Comparison of ENCODE assay signal across 8 cellular contexts in genomic region chr3:141192345-141192744, GRCh38. TPM values are rescaled to one million over a fixed set of nuclear protein-coding genes. Genes with fewer than 3 reads are reported as not detected.
DNase-seq lines count a peak whose midpoint lies in the region; TF ChIP-seq lines count a peak whose summit lies in the region.

No MANE protein-coding gene starts in this region.

- TF ChIP-seq EP300 in suprapubic skin (IDR thresholded peaks at IDR 0.05), result no peak

- H3K9me3 Mint-ChIP-seq in activated T-helper 1 cell treated with anti-CD3 and anti-CD28 coated beads, Interleukin-12 subunit alpha, Interleukin-12 subunit beta, Interleukin-2, Interleukin-4 antibody, amounts not matched to agents 30 ng/mL and 10 ng/mL and 1 ng/mL, durations not matched to agents 14 hours and 24 hours and 36 hours, result no peaks in the 10 kb centered on the region

- no peak for TF ChIP-seq POLR2A in suprapubic skin (IDR thresholded peaks at IDR 0.05)

- WGBS in suprapubic skin, result 8% methylated on average over 11 of the region's 11 CpGs

- no peaks in the 10 kb centered on the region for H3K79me2 ChIP-seq in MM.1S (ENCODE audit: low read length)

- H3K4me1 Mint-ChIP-seq in activated T-helper 1 cell treated with anti-CD3 and anti-CD28 coated beads, Interleukin-12 subunit alpha, Interleukin-12 subunit beta, Interleukin-2, Interleukin-4 antibody, amounts not matched to agents 30 ng/mL and 10 ng/mL and 1 ng/mL, durations not matched to agents 14 hours and 24 hours and 36 hours (ENCODE audit: low read depth), result peaks cover 15% of the 10 kb centered on the region

- no peaks in the 10 kb centered on the region for H4K20me1 ChIP-seq in MM.1S (ENCODE audit: insufficient read depth, low read length)

- 0 out of 2 replicates have a peak overlapping the region, but pooled peaks have one; percentile 8 for H3K4me2 ChIP-seq in MM.1S (ENCODE audit: low read depth, low read length)

- H3K9me3 ChIP-seq in HEK293 (ENCODE audit: control insufficient read depth, insufficient read depth, low read depth, low read length), result no peaks in the 10 kb centered on the region
- no peaks in the 10 kb centered on the region for H3K9me3 ChIP-seq in MM.1S (replicated peaks; ENCODE audit: insufficient read depth, low read length)
- no peaks in the 10 kb centered on the region for H3K9me3 ChIP-seq in neutrophil
- H3K9me3 ChIP-seq in suprapubic skin, result no peaks in the 10 kb centered on the region

- H3K4me1 ChIP-seq in HEK293 (ENCODE audit: control insufficient read depth, insufficient read depth, low read length) (no peaks in the 10 kb centered on the region), MM.1S (ENCODE audit: low read length) (no peaks in the 10 kb centered on the region), neutrophil (ENCODE audit: control insufficient read depth in 1 of 2, insufficient read depth in 1 of 2, low read depth in 1 of 2, low read length in 1 of 2) (peaks cover 0 to 8% of the 10 kb centered on the region in 2 experiments), suprapubic skin (no peaks in the 10 kb centered on the region)

- intact Hi-C loops in activated T-helper 1 cell treated with anti-CD3 and anti-CD28 coated beads, Interleukin-12 subunit alpha, Interleukin-12 subunit beta, Interleukin-2, Interleukin-4 antibody, amounts not matched to agents 30 ng/mL and 10 ng/mL and 1 ng/mL, durations not matched to agents 14 hours and 24 hours and 36 hours (cut with micrococcal nuclease), result loop anchor here (1.0 kb wide), 5 partner anchors 64 to 294 kb away; no protein-coding TSS in a partner anchor

- H3K27me3 ChIP-seq in MM.1S (replicated peaks; ENCODE audit: insufficient read depth, low read length), result no peaks in the 10 kb centered on the region
- peaks cover 27% of the 10 kb centered on the region for H3K27me3 ChIP-seq in neutrophil
- peaks cover 13% of the 10 kb centered on the region for H3K27me3 ChIP-seq in suprapubic skin

- POLR2A ChIA-PET in HEK293 (lab: Yijun Ruan, JAX), result no interaction called here

- no peaks in the 10 kb centered on the region for H3K36me3 Mint-ChIP-seq in activated T-helper 1 cell treated with anti-CD3 and anti-CD28 coated beads, Interleukin-12 subunit alpha, Interleukin-12 subunit beta, Interleukin-2, Interleukin-4 antibody, amounts not matched to agents 30 ng/mL and 10 ng/mL and 1 ng/mL, durations not matched to agents 14 hours and 24 hours and 36 hours (ENCODE audit: low read depth)

- H3K4me3 Mint-ChIP-seq in activated T-helper 1 cell treated with anti-CD3 and anti-CD28 coated beads, Interleukin-12 subunit alpha, Interleukin-12 subunit beta, Interleukin-2, Interleukin-4 antibody, amounts not matched to agents 30 ng/mL and 10 ng/mL and 1 ng/mL, durations not matched to agents 14 hours and 24 hours and 36 hours, result no peak overlapping the region

- TF ChIP-seq CTCF in HEK293 (tag by site-specific recombination; IDR thresholded peaks at IDR 0.05) (peak; percentile 91), MM.1S (IDR thresholded peaks at IDR 0.05; ENCODE audit: low read length) (peak; percentile 99), fibroblast of pulmonary artery (IDR thresholded peaks at IDR 0.05; ENCODE audit: low read length, missing control alignments) (peak; percentile 100), neutrophil (IDR thresholded peaks at IDR 0.05) (peak; percentile 96), suprapubic skin (IDR thresholded peaks at IDR 0.05) (peak; percentile 96 to 98)

- H3K4me3 ChIP-seq in HEK293 (ENCODE audit: low read depth, low read length) (no peak overlapping the region), MM.1S (ENCODE audit: low read length) (no peak overlapping the region), fibroblast of pulmonary artery (replicated peaks; ENCODE audit: low read depth, low read length) (no peak overlapping the region), neutrophil (ENCODE audit: low read depth in 1 of 2, low read length in 1 of 2) (no peak overlapping the region), suprapubic skin (no peak overlapping the region)

- CTCF ChIA-PET in HEK293 (lab: Yijun Ruan, JAX), result interaction anchor here (0.6 to 3.3 kb wide), 24 partner anchors 9 to 1258 kb away, joined by 3 to 38 read pairs (median 4); partner anchors contain the start of gene CLSTN2

- peaks cover 25% of the 10 kb centered on the region for H3K27me3 Mint-ChIP-seq in activated T-helper 1 cell treated with anti-CD3 and anti-CD28 coated beads, Interleukin-12 subunit alpha, Interleukin-12 subunit beta, Interleukin-2, Interleukin-4 antibody, amounts not matched to agents 30 ng/mL and 10 ng/mL and 1 ng/mL, durations not matched to agents 14 hours and 24 hours and 36 hours (ENCODE audit: insufficient read depth)

- no peak overlapping the region for H3K27ac ChIP-seq in HEK293 (ENCODE audit: extremely low read depth, low read depth, low read length)
- no peak overlapping the region for H3K27ac ChIP-seq in MM.1S (ENCODE audit: low read length)
- no peak overlapping the region for H3K27ac ChIP-seq in neutrophil
- H3K27ac ChIP-seq in suprapubic skin, result no peak overlapping the region

- H2AFZ ChIP-seq in MM.1S (ENCODE audit: low read length), result 0 out of 2 replicates have a peak overlapping the region, but pooled peaks have one; percentile 6

- peak overlapping the region; percentile 50 for H3K27ac Mint-ChIP-seq in activated T-helper 1 cell treated with anti-CD3 and anti-CD28 coated beads, Interleukin-12 subunit alpha, Interleukin-12 subunit beta, Interleukin-2, Interleukin-4 antibody, amounts not matched to agents 30 ng/mL and 10 ng/mL and 1 ng/mL, durations not matched to agents 14 hours and 24 hours and 36 hours

- no peaks in the 10 kb centered on the region for H3K36me3 ChIP-seq in HEK293 (ENCODE audit: control insufficient read depth in 2 of 2, insufficient read depth in 1 of 2, low read length in 2 of 2)
- H3K36me3 ChIP-seq in MM.1S (replicated peaks; ENCODE audit: insufficient read depth, low read length), result no peaks in the 10 kb centered on the region
- H3K36me3 ChIP-seq in neutrophil, result no peaks in the 10 kb centered on the region
- H3K36me3 ChIP-seq in suprapubic skin, result no peaks in the 10 kb centered on the region

- H3F3A ChIP-seq in MM.1S (ENCODE audit: insufficient read depth, low read length), result no peaks in the 10 kb centered on the region

- H3K9me2 ChIP-seq in MM.1S (replicated peaks; ENCODE audit: insufficient read depth, low read length), result no peaks in the 10 kb centered on the region

- no peak overlapping the region for H3K9ac ChIP-seq in MM.1S (ENCODE audit: low read length)

- DNase-seq in GM04503 (ENCODE audit: low read depth) (peak; percentile 59), MM.1S (peak; percentile 92), RPMI8226 (peak; percentile 93), fibroblast of pulmonary artery (ENCODE audit: low read depth) (peak; percentile 95), suprapubic skin (ENCODE audit: low spot score in 2 of 2) (peak; percentile 99)
- peak; percentile 89 for DNase-seq in activated T-helper 1 cell treated with anti-CD3 and anti-CD28 coated beads, Interleukin-12 subunit alpha, Interleukin-12 subunit beta, Interleukin-2, Interleukin-4 antibody, amounts not matched to agents 30 ng/mL and 10 ng/mL and 1 ng/mL, durations not matched to agents 14 hours and 24 hours and 36 hours (ENCODE audit: low spot score)

TF ChIP-seq in HEK293, 187 proteins besides CTCF, POLR2A, EP300 and RAD21 (continues in another document):
- TF ChIP-seq GLIS1 (tag by site-specific recombination; IDR thresholded peaks at IDR 0.05) (0 out of 2 replicates have a peak, but pooled peaks have one; percentile 13), PBX3 (CRISPR knock-in tag; IDR thresholded peaks at IDR 0.05) (no peak), ZSCAN30 (tag by site-specific recombination; IDR thresholded peaks at IDR 0.05) (peak; percentile 49; the same call in 1 of the 2 replicates), ZBTB44 (tag by site-specific recombination; IDR thresholded peaks at IDR 0.05) (0 out of 2 replicates have a peak, but pooled peaks have one; percentile 13), GLI2 (tag by site-specific recombination; IDR thresholded peaks at IDR 0.05; ENCODE audit: borderline replicate concordance, low read depth) (no peak), ZNF394 (tag by site-specific recombination; IDR thresholded peaks at IDR 0.05; ENCODE audit: borderline replicate concordance) (peak; percentile 24; the same call in 1 of the 2 replicates), ZNF138 (tag by site-specific recombination; IDR thresholded peaks at IDR 0.05; ENCODE audit: borderline replicate concordance) (no peak), ZFP69B (tag by site-specific recombination; IDR thresholded peaks at IDR 0.05) (no peak), ZNF155 (tag by site-specific recombination; IDR thresholded peaks at IDR 0.05) (no peak), ZNF114 (tag by site-specific recombination; IDR thresholded peaks at IDR 0.05) (no peak)

RNA-seq across cellular contexts. Expression of gene PXYLP1, which starts 39.3 kb away (rescaled TPM):
- 11.6 and 12.1 TPM in 2 replicates for total RNA-seq in activated T-helper 1 cell treated with anti-CD3 and anti-CD28 coated beads, Interleukin-12 subunit alpha, Interleukin-12 subunit beta, Interleukin-2, Interleukin-4 antibody, amounts not matched to agents 30 ng/mL and 10 ng/mL and 1 ng/mL, durations not matched to agents 14 hours and 24 hours and 36 hours
- 10 to 100 TPM in 2 of 4 donors, 1 to 10 TPM in 2; 6.7 to 11.8 (median 9.5) TPM for total RNA-seq in suprapubic skin
